In genomic region chr5:177390363-177391300, GRCh38 we compare ENCODE assay signal across 9 cellular contexts. TPM values are rescaled to one million over a fixed set of nuclear protein-coding genes. Genes with fewer than 3 reads are reported as not detected.
DNase-seq lines count a peak whose midpoint lies in the region; ATAC-seq and TF ChIP-seq lines count a peak whose summit lies in the region.
"Had no signal": no experiment of that assay in that cellular context is flagged by ENCODE, and none has a peak within 500 bp of the region (broad histone marks: within the 10 kb centered on the region; RNA-seq: fewer than 3 reads in every experiment).

No MANE protein-coding gene starts in this region.

- CTCF ChIA-PET in CD8-positive, alpha-beta T cell (lab: Charles Lee), result interaction anchor here (0.5 to 14.0 kb wide), 43 partner anchors 9 to 277 kb away, joined by 3 to 341 read pairs (median 6); partner anchors contain the start of genes DOK3, F12, GRK6 and PDLIM7

- intact Hi-C loops in CD8-positive, alpha-beta T cell (cut with DNase I, micrococcal nuclease), result loop anchor here (1.0 to 10.0 kb wide), 9 partner anchors 12 to 674 kb away; partner anchors contain the start of genes GRK6 (in 1 of the 2), PDLIM7 (in 1 of the 2) and RGS14 (in 1 of the 2)

- no peaks in the 10 kb centered on the region for H3K27me3 Mint-ChIP-seq in CD8-positive, alpha-beta T cell (ENCODE audit: low read depth)
- no peaks in the 10 kb centered on the region for H3K27me3 Mint-ChIP-seq in activated T-cell treated with anti-CD3 and anti-CD28 coated beads, Interleukin-2, amount 50 U/mL, for 72 hours (ENCODE audit: low read depth)

- no peak overlapping the region for H3K27ac ChIP-seq in CD8-positive, alpha-beta T cell (ENCODE audit: low read depth, low read length)
- H3K27ac ChIP-seq in neutrophil, result peak overlapping the region; percentile 13
- no peak overlapping the region for H3K27ac ChIP-seq in substantia nigra (ENCODE audit: low read depth, low read length, poor library complexity, severe bottlenecking)

- H3K4me1 Mint-ChIP-seq in CD8-positive, alpha-beta T cell (ENCODE audit: low read depth), result peaks cover 35% of the 10 kb centered on the region
- H3K4me1 Mint-ChIP-seq in activated T-cell treated with anti-CD3 and anti-CD28 coated beads, Interleukin-2, amount 50 U/mL, for 72 hours (ENCODE audit: low read depth), result peaks cover 37% of the 10 kb centered on the region

- no peaks in the 10 kb centered on the region for H3K36me3 ChIP-seq in CD8-positive, alpha-beta T cell (ENCODE audit: insufficient read depth, low read length)
- no peaks in the 10 kb centered on the region for H3K36me3 ChIP-seq in neutrophil

- POLR2A ChIA-PET in CD8-positive, alpha-beta T cell (lab: Charles Lee), result interaction anchor here (0.6 to 3.1 kb wide), 9 partner anchors 10 to 107 kb away, joined by 4 to 45 read pairs (median 13); partner anchors contain the start of genes GRK6, PDLIM7 and PRR7

- peaks cover 43% of the 10 kb centered on the region for H3K4me1 ChIP-seq in CD8-positive, alpha-beta T cell (ENCODE audit: insufficient read depth, low read length)
- H3K4me1 ChIP-seq in neutrophil (ENCODE audit: control insufficient read depth in 1 of 2, insufficient read depth in 1 of 2, low read depth in 1 of 2, low read length in 1 of 2), result peaks cover 51 to 59% of the 10 kb centered on the region in 2 experiments

- H3K27me3 ChIP-seq in CD8-positive, alpha-beta T cell (ENCODE audit: insufficient read depth, low read length), result no peaks in the 10 kb centered on the region
- no peaks in the 10 kb centered on the region for H3K27me3 ChIP-seq in neutrophil

- no peaks in the 10 kb centered on the region for H3K36me3 Mint-ChIP-seq in CD8-positive, alpha-beta T cell
- H3K36me3 Mint-ChIP-seq in activated T-cell treated with anti-CD3 and anti-CD28 coated beads, Interleukin-2, amount 50 U/mL, for 72 hours (ENCODE audit: insufficient read depth in 2 of 2), result no peaks in the 10 kb centered on the region

- no peaks in the 10 kb centered on the region for H3K9me3 Mint-ChIP-seq in CD8-positive, alpha-beta T cell
- no peaks in the 10 kb centered on the region for H3K9me3 Mint-ChIP-seq in activated T-cell treated with anti-CD3 and anti-CD28 coated beads, Interleukin-2, amount 50 U/mL, for 72 hours

- peak; percentile 87 for TF ChIP-seq CTCF in CD8-positive, alpha-beta T cell (IDR thresholded peaks at IDR 0.05)
- peak; percentile 93 for TF ChIP-seq CTCF in fibroblast of pulmonary artery (IDR thresholded peaks at IDR 0.05; ENCODE audit: low read length, missing control alignments)
- TF ChIP-seq CTCF in neutrophil (IDR thresholded peaks at IDR 0.05), result peak; percentile 94

- peak; percentile 76 to 93 (median 88) for DNase-seq in CD8-positive, alpha-beta T cell
- DNase-seq in Kasumi-1 (lab: John Stamatoyannopoulos, UW) (peak; percentile 89 to 92), RKO (ENCODE audit: low spot score) (peak; percentile 88), fibroblast of pulmonary artery (ENCODE audit: low read depth) (peak; percentile 86), substantia nigra (lab: John Stamatoyannopoulos, UW) (peak in 44 of 49 donors; percentile 10 to 82 (median 65))
- peak; percentile 87 to 91 for DNase-seq in activated T-cell treated with anti-CD3 and anti-CD28 coated beads, Interleukin-2, amount 50 U/mL, for 72 hours

- peak overlapping the region; percentile 90 for H3K27ac Mint-ChIP-seq in CD8-positive, alpha-beta T cell
- H3K27ac Mint-ChIP-seq in activated T-cell treated with anti-CD3 and anti-CD28 coated beads, Interleukin-2, amount 50 U/mL, for 72 hours, result peak overlapping the region; percentile 78

- peak; percentile 78 for ATAC-seq in CD8-positive, alpha-beta T cell
- ATAC-seq in GM21423 (IDR thresholded peaks at IDR 0.05; ENCODE audit: unreplicated experiment), result peak; percentile 63
- ATAC-seq in activated T-cell treated with anti-CD3 and anti-CD28 coated beads, Interleukin-2, amount 50 U/mL, for 72 hours (replicated peaks in 1 of 2), result peak; percentile 59 to 63

- peak overlapping the region; percentile 55 for H3K4me3 Mint-ChIP-seq in CD8-positive, alpha-beta T cell
- H3K4me3 Mint-ChIP-seq in activated T-cell treated with anti-CD3 and anti-CD28 coated beads, Interleukin-2, amount 50 U/mL, for 72 hours, result peak overlapping the region; percentile 26 to 71

- no peaks in the 10 kb centered on the region for H3K9me3 ChIP-seq in CD8-positive, alpha-beta T cell (ENCODE audit: low read length)
- no peaks in the 10 kb centered on the region for H3K9me3 ChIP-seq in neutrophil

- no peak overlapping the region for H3K4me3 ChIP-seq in CD8-positive, alpha-beta T cell (ENCODE audit: low read depth, low read length)
- H3K4me3 ChIP-seq in fibroblast of pulmonary artery (replicated peaks; ENCODE audit: low read depth, low read length) (no peak overlapping the region), neutrophil (ENCODE audit: low read depth in 1 of 2, low read length in 1 of 2) (no peak overlapping the region)

RNA-seq across cellular contexts. Expression of gene SLC34A1, which starts 6.4 kb away (rescaled TPM):
- total RNA-seq in CD8-positive, alpha-beta T cell, result not detected
- under 1 TPM; 0.19 to 0.21 TPM for total RNA-seq in activated T-cell treated with anti-CD3 and anti-CD28 coated beads, Interleukin-2, amount 50 U/mL, for 72 hours
- total RNA-seq: activated CD8-positive, alpha-beta memory T cell treated with anti-CD3 and anti-CD28 coated beads for 36 hours had no signal

RNA-seq across cellular contexts. Expression of gene PFN3, which starts 9.8 kb away (rescaled TPM):
- total RNA-seq in CD8-positive, alpha-beta T cell, result not detected
- not detected for total RNA-seq in activated T-cell treated with anti-CD3 and anti-CD28 coated beads, Interleukin-2, amount 50 U/mL, for 72 hours
- total RNA-seq: activated CD8-positive, alpha-beta memory T cell treated with anti-CD3 and anti-CD28 coated beads for 36 hours had no signal

RNA-seq across cellular contexts. Expression of gene F12, which starts 18.7 kb away (rescaled TPM):
- total RNA-seq in CD8-positive, alpha-beta T cell, result not detected
- 1 to 10 TPM; 6.5 to 6.7 TPM for total RNA-seq in activated T-cell treated with anti-CD3 and anti-CD28 coated beads, Interleukin-2, amount 50 U/mL, for 72 hours

RNA-seq across cellular contexts. Expression of gene RGS14, which starts 32.9 kb away (rescaled TPM):
- 10 to 100 TPM; 22.7 to 23.5 TPM for total RNA-seq in CD8-positive, alpha-beta T cell
- 10 to 100 TPM; 41.3 to 50.8 TPM for total RNA-seq in activated T-cell treated with anti-CD3 and anti-CD28 coated beads, Interleukin-2, amount 50 U/mL, for 72 hours

RNA-seq across cellular contexts. Expression of gene GRK6, which starts 35.8 kb away (rescaled TPM):
- total RNA-seq in CD8-positive, alpha-beta T cell, result 100 to 1,000 TPM; 133 to 139 TPM
- total RNA-seq in activated T-cell treated with anti-CD3 and anti-CD28 coated beads, Interleukin-2, amount 50 U/mL, for 72 hours, result 100 to 1,000 TPM; 133 to 135 TPM

Comparison
In these comparisons a context has a peak if more than half of its experiments do, and no peak if none do; other contexts are left out.
1. RNA of gene F12, which starts 18.7 kb away (total RNA-seq): 6.5 to 6.7 TPM in activated T-cell treated with anti-CD3 and anti-CD28 coated beads, Interleukin-2, amount 50 U/mL, for 72 hours; not detected in CD8-positive, alpha-beta T cell; every median in the first group is over 4 times any median in the second.
2. Peak in every context shown above with its lines, with median percentiles within 50 percentile points of each other: ATAC-seq, DNase-seq and CTCF ChIP-seq.